In the genomic region with DNA sequence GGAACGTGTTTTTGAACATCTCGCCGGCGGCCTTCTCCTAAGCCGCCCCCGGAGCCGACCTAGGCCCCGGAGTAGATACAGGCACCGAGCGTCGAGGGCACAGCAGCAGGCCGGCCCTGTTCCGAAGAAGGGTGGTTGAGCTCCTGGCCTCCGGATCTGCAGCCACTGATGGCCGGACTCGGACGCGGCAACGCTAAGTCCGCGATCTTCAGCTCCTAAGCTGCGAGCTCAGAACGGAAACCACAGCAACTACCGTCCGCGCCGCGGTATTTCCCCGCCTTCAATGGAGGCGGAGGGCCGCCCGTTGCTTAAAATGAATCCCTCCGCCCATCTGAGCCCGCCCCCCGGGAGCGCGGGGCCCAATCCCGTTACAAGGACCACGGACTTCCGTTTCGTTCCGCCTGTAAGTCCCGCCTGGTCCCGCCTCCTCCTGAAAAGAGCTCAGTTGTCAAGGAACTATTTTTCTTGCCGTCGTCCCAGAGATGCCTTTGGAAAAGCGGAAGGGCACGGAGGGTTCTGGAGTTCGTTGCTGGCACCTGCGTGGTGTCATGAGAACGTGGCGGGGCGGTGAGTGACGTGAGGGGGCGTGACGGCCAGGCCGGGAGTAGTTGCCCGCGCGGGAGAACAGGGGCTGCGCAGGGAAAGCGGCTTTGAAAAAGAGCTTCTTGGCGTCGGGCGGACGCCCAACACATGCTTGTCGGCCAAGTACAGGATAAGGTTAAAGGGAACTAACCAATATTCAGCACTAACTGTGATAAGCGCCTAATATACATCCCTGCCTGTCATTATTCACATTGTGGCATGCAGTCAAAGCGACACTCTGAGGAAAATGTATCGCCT, we compare ENCODE assay signal across 1 cellular context.
TF ChIP-seq lines count a peak whose summit lies in the region.

A gene (minus strand): TSS at position 285 of the 840 bp plus-strand sequence. CDS start 266 bp downstream, at position 19.

TF ChIP-seq in GM23338, 12 proteins besides CTCF, POLR2A, EP300 and RAD21:
- TF ChIP-seq, protein P1, sequence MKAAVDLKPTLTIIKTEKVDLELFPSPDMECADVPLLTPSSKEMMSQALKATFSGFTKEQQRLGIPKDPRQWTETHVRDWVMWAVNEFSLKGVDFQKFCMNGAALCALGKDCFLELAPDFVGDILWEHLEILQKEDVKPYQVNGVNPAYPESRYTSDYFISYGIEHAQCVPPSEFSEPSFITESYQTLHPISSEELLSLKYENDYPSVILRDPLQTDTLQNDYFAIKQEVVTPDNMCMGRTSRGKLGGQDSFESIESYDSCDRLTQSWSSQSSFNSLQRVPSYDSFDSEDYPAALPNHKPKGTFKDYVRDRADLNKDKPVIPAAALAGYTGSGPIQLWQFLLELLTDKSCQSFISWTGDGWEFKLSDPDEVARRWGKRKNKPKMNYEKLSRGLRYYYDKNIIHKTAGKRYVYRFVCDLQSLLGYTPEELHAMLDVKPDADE (IDR thresholded peaks at IDR 0.05): peak; percentile 55
- TF ChIP-seq POLR2AphosphoS5 (IDR thresholded peaks at IDR 0.05; ENCODE audit: low read depth): peak; percentile 88
- TF ChIP-seq EZH2phosphoT487 (IDR thresholded peaks at IDR 0.05; ENCODE audit: unreplicated experiment): no peak
- peak; percentile 93 for TF ChIP-seq CREB1 (CRISPR knock-in tag; IDR thresholded peaks at IDR 0.05; ENCODE audit: low read depth)
- no peak for TF ChIP-seq EZH2 (IDR thresholded peaks at IDR 0.05; ENCODE audit: low read depth, unreplicated experiment)
- TF ChIP-seq, protein P2, sequence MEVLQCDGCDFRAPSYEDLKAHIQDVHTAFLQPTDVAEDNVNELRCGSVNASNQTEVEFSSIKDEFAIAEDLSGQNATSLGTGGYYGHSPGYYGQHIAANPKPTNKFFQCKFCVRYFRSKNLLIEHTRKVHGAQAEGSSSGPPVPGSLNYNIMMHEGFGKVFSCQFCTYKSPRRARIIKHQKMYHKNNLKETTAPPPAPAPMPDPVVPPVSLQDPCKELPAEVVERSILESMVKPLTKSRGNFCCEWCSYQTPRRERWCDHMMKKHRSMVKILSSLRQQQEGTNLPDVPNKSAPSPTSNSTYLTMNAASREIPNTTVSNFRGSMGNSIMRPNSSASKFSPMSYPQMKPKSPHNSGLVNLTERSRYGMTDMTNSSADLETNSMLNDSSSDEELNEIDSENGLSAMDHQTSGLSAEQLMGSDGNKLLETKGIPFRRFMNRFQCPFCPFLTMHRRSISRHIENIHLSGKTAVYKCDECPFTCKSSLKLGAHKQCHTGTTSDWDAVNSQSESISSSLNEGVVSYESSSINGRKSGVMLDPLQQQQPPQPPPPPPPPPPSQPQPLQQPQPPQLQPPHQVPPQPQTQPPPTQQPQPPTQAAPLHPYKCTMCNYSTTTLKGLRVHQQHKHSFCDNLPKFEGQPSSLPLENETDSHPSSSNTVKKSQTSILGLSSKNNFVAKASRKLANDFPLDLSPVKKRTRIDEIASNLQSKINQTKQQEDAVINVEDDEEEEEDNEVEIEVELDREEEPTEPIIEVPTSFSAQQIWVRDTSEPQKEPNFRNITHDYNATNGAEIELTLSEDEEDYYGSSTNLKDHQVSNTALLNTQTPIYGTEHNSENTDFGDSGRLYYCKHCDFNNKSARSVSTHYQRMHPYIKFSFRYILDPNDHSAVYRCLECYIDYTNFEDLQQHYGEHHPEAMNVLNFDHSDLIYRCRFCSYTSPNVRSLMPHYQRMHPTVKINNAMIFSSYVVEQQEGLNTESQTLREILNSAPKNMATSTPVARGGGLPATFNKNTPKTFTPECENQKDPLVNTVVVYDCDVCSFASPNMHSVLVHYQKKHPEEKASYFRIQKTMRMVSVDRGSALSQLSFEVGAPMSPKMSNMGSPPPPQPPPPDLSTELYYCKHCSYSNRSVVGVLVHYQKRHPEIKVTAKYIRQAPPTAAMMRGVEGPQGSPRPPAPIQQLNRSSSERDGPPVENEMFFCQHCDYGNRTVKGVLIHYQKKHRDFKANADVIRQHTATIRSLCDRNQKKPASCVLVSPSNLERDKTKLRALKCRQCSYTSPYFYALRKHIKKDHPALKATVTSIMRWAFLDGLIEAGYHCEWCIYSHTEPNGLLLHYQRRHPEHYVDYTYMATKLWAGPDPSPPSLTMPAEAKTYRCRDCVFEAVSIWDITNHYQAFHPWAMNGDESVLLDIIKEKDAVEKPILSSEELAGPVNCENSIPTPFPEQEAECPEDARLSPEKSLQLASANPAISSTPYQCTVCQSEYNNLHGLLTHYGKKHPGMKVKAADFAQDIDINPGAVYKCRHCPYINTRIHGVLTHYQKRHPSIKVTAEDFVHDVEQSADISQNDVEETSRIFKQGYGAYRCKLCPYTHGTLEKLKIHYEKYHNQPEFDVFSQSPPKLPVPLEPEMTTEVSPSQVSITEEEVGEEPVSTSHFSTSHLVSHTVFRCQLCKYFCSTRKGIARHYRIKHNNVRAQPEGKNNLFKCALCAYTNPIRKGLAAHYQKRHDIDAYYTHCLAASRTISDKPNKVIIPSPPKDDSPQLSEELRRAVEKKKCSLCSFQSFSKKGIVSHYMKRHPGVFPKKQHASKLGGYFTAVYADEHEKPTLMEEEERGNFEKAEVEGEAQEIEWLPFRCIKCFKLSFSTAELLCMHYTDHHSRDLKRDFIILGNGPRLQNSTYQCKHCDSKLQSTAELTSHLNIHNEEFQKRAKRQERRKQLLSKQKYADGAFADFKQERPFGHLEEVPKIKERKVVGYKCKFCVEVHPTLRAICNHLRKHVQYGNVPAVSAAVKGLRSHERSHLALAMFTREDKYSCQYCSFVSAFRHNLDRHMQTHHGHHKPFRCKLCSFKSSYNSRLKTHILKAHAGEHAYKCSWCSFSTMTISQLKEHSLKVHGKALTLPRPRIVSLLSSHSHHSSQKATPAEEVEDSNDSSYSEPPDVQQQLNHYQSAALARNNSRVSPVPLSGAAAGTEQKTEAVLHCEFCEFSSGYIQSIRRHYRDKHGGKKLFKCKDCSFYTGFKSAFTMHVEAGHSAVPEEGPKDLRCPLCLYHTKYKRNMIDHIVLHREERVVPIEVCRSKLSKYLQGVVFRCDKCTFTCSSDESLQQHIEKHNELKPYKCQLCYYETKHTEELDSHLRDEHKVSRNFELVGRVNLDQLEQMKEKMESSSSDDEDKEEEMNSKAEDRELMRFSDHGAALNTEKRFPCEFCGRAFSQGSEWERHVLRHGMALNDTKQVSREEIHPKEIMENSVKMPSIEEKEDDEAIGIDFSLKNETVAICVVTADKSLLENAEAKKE (CRISPR knock-in tag; IDR thresholded peaks at IDR 0.05): no peak
TF ChIP-seq in GM23338: peak in this region for 3.
